ENCODE assay signal across 29 cellular contexts in the genomic region with DNA sequence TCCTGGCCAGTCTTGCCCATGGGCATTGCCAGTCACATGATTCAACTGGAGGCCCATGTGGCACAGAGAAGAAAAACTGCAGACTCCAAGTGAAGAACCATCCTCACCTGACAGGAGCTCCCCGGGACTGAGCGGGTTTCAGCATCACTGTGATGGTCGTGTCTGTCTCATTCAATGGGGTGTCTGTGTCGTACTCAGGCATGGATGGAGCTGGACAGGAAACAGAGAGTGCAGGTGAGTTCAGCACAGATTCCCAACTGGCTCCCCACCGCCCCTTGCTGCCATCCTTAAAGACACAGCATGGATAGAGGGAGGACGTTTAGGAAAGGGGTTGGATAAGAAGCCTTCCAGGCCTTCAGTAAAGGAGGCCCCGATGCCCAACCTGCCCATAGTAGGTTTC.
"Had no signal": no experiment of that assay in that cellular context is flagged by ENCODE, and none has a peak within 500 bp of the region (broad histone marks: within the 10 kb centered on the region; RNA-seq: fewer than 3 reads in every experiment).

No MANE protein-coding gene starts in this region.

- H3K36me3 Mint-ChIP-seq: activated CD4-positive, alpha-beta memory T cell treated with anti-CD3 and anti-CD28 coated beads for 36 hours; activated CD8-positive, alpha-beta memory T cell treated with anti-CD3 and anti-CD28 coated beads, Interleukin-2, amount 10 ng/mL, durations not matched to agents 7 days and 5 days; activated naive CD4-positive, alpha-beta T cell treated with anti-CD3 and anti-CD28 coated beads, Interleukin-2, amount 50 U/mL, for 24 hours; activated naive CD8-positive, alpha-beta T cell treated with anti-CD3 and anti-CD28 coated beads for 36 hours had no signal

- H3K27ac ChIP-seq: adrenal gland, body of pancreas, foreskin keratinocyte, gastrocnemius medialis had no signal

- H3K36me3 ChIP-seq: adrenal gland, gastrocnemius medialis had no signal

- H3K4me3 ChIP-seq: adrenal gland, body of pancreas, gastrocnemius medialis had no signal

- DNase-seq: activated CD4-positive, alpha-beta memory T cell treated with anti-CD3 and anti-CD28 coated beads for 36 hours; activated CD4-positive, alpha-beta T cell treated with anti-CD3 and anti-CD28 coated beads for 36 hours; activated CD4-positive, alpha-beta T cell treated with anti-CD3 and anti-CD28 coated beads, Interleukin-2, amount 10 ng/mL, durations not matched to agents 24 days and 14 days; activated CD4-positive, CD25-positive, alpha-beta regulatory T cell; activated CD4-positive, CD25-positive, alpha-beta regulatory T cell treated with anti-CD3 and anti-CD28 coated beads, Interleukin-2, amount 50 U/mL, for 72 hours; activated CD8-positive, alpha-beta memory T cell treated with anti-CD3 and anti-CD28 coated beads, Interleukin-2, amount 10 ng/mL, durations not matched to agents 7 days and 5 days; activated CD8-positive, alpha-beta memory T cell treated with anti-CD3 and anti-CD28 coated beads, Interleukin-2, amount 50 U/mL, for 4 hours; activated CD8-positive, alpha-beta T cell treated with anti-CD3 and anti-CD28 coated beads, Interleukin-2, amount 10 ng/mL, durations not matched to agents 7 days and 5 days; activated effector memory CD4-positive, alpha-beta T cell treated with anti-CD3 and anti-CD28 coated beads, Interleukin-2, amount 50 U/mL, for 16 hours; activated naive CD4-positive, alpha-beta T cell treated with anti-CD3 and anti-CD28 coated beads for 36 hours; activated naive CD8-positive, alpha-beta T cell treated with anti-CD3 and anti-CD28 coated beads for 36 hours; activated naive CD8-positive, alpha-beta T cell treated with anti-CD3 and anti-CD28 coated beads, Interleukin-2, amount 50 U/mL, for 24 hours; activated T-cell treated with anti-CD3 and anti-CD28 coated beads, Interleukin-2, amount 50 U/mL, for 1 hour; activated T-cell treated with anti-CD3 and anti-CD28 coated beads, Interleukin-2, amount 50 U/mL, for 48 hours; adrenal gland; amygdala; aorta; body of pancreas; caudate nucleus; cortex of kidney; effector CD8-positive, alpha-beta T cell; foreskin keratinocyte; gastrocnemius medialis; glutamatergic neuron; T-helper 2 cell had no signal

- H3K9me3 Mint-ChIP-seq: activated CD4-positive, alpha-beta T cell treated with anti-CD3 and anti-CD28 coated beads, Interleukin-2, amount 10 ng/mL, durations not matched to agents 24 days and 14 days; activated naive CD4-positive, alpha-beta T cell treated with anti-CD3 and anti-CD28 coated beads for 36 hours; activated naive CD4-positive, alpha-beta T cell treated with anti-CD3 and anti-CD28 coated beads, Interleukin-2, amount 50 U/mL, for 24 hours; activated naive CD8-positive, alpha-beta T cell treated with anti-CD3 and anti-CD28 coated beads for 36 hours; activated T-helper 1 cell treated with anti-CD3 and anti-CD28 coated beads, Interleukin-12 subunit alpha, Interleukin-12 subunit beta, Interleukin-2, Interleukin-4 antibody, amounts not matched to agents 30 ng/mL and 10 ng/mL and 1 ng/mL, durations not matched to agents 14 hours and 24 hours and 36 hours had no signal

- ATAC-seq: activated CD4-positive, alpha-beta T cell treated with anti-CD3 and anti-CD28 coated beads for 36 hours; activated CD8-positive, alpha-beta memory T cell treated with anti-CD3 and anti-CD28 coated beads, Interleukin-2, amount 10 ng/mL, durations not matched to agents 7 days and 5 days; activated CD8-positive, alpha-beta T cell treated with anti-CD3 and anti-CD28 coated beads, Interleukin-2, amount 10 ng/mL, durations not matched to agents 7 days and 5 days; activated naive CD8-positive, alpha-beta T cell treated with anti-CD3 and anti-CD28 coated beads, Interleukin-2, amount 50 U/mL, for 24 hours; body of pancreas; esophagus mucosa; foreskin keratinocyte; gastrocnemius medialis had no signal

- H3K9me3 ChIP-seq: adrenal gland, body of pancreas, gastrocnemius medialis had no signal

- H3K4me1 ChIP-seq: adrenal gland, body of pancreas, foreskin keratinocyte, gastrocnemius medialis had no signal

- H3K27me3 ChIP-seq: adrenal gland, body of pancreas, foreskin keratinocyte, gastrocnemius medialis had no signal

- H3K4me1 Mint-ChIP-seq: activated CD4-positive, alpha-beta T cell treated with anti-CD3 and anti-CD28 coated beads for 36 hours; activated CD4-positive, alpha-beta T cell treated with anti-CD3 and anti-CD28 coated beads, Interleukin-2, amount 10 ng/mL, durations not matched to agents 24 days and 14 days; activated CD8-positive, alpha-beta memory T cell treated with anti-CD3 and anti-CD28 coated beads, Interleukin-2, amount 10 ng/mL, durations not matched to agents 7 days and 5 days; activated naive CD4-positive, alpha-beta T cell treated with anti-CD3 and anti-CD28 coated beads, Interleukin-2, amount 50 U/mL, for 24 hours; activated naive CD8-positive, alpha-beta T cell treated with anti-CD3 and anti-CD28 coated beads for 36 hours; activated naive CD8-positive, alpha-beta T cell treated with anti-CD3 and anti-CD28 coated beads, Interleukin-2, amount 50 U/mL, for 24 hours had no signal

- H3K27ac Mint-ChIP-seq: activated CD4-positive, alpha-beta memory T cell treated with anti-CD3 and anti-CD28 coated beads for 36 hours; activated CD4-positive, alpha-beta T cell treated with anti-CD3 and anti-CD28 coated beads for 36 hours; activated CD4-positive, alpha-beta T cell treated with anti-CD3 and anti-CD28 coated beads, Interleukin-2, amount 10 ng/mL, durations not matched to agents 24 days and 14 days; activated CD8-positive, alpha-beta memory T cell treated with anti-CD3 and anti-CD28 coated beads, Interleukin-2, amount 10 ng/mL, durations not matched to agents 7 days and 5 days; activated CD8-positive, alpha-beta T cell treated with anti-CD3 and anti-CD28 coated beads, Interleukin-2, amount 10 ng/mL, durations not matched to agents 7 days and 5 days; activated naive CD4-positive, alpha-beta T cell treated with anti-CD3 and anti-CD28 coated beads for 36 hours; activated naive CD4-positive, alpha-beta T cell treated with anti-CD3 and anti-CD28 coated beads, Interleukin-2, amount 50 U/mL, for 24 hours; activated naive CD8-positive, alpha-beta T cell treated with anti-CD3 and anti-CD28 coated beads for 36 hours; activated naive CD8-positive, alpha-beta T cell treated with anti-CD3 and anti-CD28 coated beads, Interleukin-2, amount 50 U/mL, for 24 hours; activated T-helper 1 cell treated with anti-CD3 and anti-CD28 coated beads, Interleukin-12 subunit alpha, Interleukin-12 subunit beta, Interleukin-2, Interleukin-4 antibody, amounts not matched to agents 30 ng/mL and 10 ng/mL and 1 ng/mL, durations not matched to agents 14 hours and 24 hours and 36 hours; activated T-helper 2 cell treated with anti-CD3 and anti-CD28 coated beads, Interferon-gamma antibody, Interleukin-2, Interleukin-4, amounts not matched to agents 10 μg/mL and 5 μg/mL and 100 μg/mL, durations not matched to agents 14 hours and 24 hours and 36 hours had no signal

- H3K4me3 Mint-ChIP-seq: activated CD4-positive, alpha-beta memory T cell treated with anti-CD3 and anti-CD28 coated beads for 36 hours; activated CD4-positive, alpha-beta T cell treated with anti-CD3 and anti-CD28 coated beads for 36 hours; activated CD4-positive, alpha-beta T cell treated with anti-CD3 and anti-CD28 coated beads, Interleukin-2, amount 10 ng/mL, durations not matched to agents 24 days and 14 days; activated CD8-positive, alpha-beta memory T cell treated with anti-CD3 and anti-CD28 coated beads, Interleukin-2, amount 10 ng/mL, durations not matched to agents 7 days and 5 days; activated CD8-positive, alpha-beta T cell treated with anti-CD3 and anti-CD28 coated beads, Interleukin-2, amount 10 ng/mL, durations not matched to agents 7 days and 5 days; activated naive CD4-positive, alpha-beta T cell treated with anti-CD3 and anti-CD28 coated beads for 36 hours; activated naive CD4-positive, alpha-beta T cell treated with anti-CD3 and anti-CD28 coated beads, Interleukin-2, amount 50 U/mL, for 24 hours; activated naive CD8-positive, alpha-beta T cell treated with anti-CD3 and anti-CD28 coated beads for 36 hours; activated naive CD8-positive, alpha-beta T cell treated with anti-CD3 and anti-CD28 coated beads, Interleukin-2, amount 50 U/mL, for 24 hours; activated T-helper 1 cell treated with anti-CD3 and anti-CD28 coated beads, Interleukin-12 subunit alpha, Interleukin-12 subunit beta, Interleukin-2, Interleukin-4 antibody, amounts not matched to agents 30 ng/mL and 10 ng/mL and 1 ng/mL, durations not matched to agents 14 hours and 24 hours and 36 hours had no signal

- H3K27me3 Mint-ChIP-seq: activated CD4-positive, alpha-beta memory T cell treated with anti-CD3 and anti-CD28 coated beads for 36 hours; activated CD4-positive, alpha-beta T cell treated with anti-CD3 and anti-CD28 coated beads for 36 hours; activated CD4-positive, alpha-beta T cell treated with anti-CD3 and anti-CD28 coated beads, Interleukin-2, amount 10 ng/mL, durations not matched to agents 24 days and 14 days; activated CD8-positive, alpha-beta memory T cell treated with anti-CD3 and anti-CD28 coated beads, Interleukin-2, amount 10 ng/mL, durations not matched to agents 7 days and 5 days; activated naive CD4-positive, alpha-beta T cell treated with anti-CD3 and anti-CD28 coated beads, Interleukin-2, amount 50 U/mL, for 24 hours; activated naive CD8-positive, alpha-beta T cell treated with anti-CD3 and anti-CD28 coated beads for 36 hours; activated naive CD8-positive, alpha-beta T cell treated with anti-CD3 and anti-CD28 coated beads, Interleukin-2, amount 50 U/mL, for 24 hours had no signal
